ENCODE assay signal across 8 cellular contexts in genomic region chrX:54529559-54530357, GRCh38. TPM values are rescaled to one million over a fixed set of nuclear protein-coding genes. Genes with fewer than 3 reads are reported as not detected.
A peak's percentile ranks its signal among the peaks of the same experiment; 100 is the strongest.
DNase-seq lines count a peak whose midpoint lies in the region; ATAC-seq, FAIRE-seq and TF ChIP-seq lines count a peak whose summit lies in the region.

Gene GNL3L (plus strand): TSS chrX:54530219. CDS start chrX:54532567, 2,348 bp downstream.

- ATAC-seq in GM18873 (IDR thresholded peaks at IDR 0.05; ENCODE audit: low FRiP score, unreplicated experiment) (peak; percentile 76), HG03139 (IDR thresholded peaks at IDR 0.05; ENCODE audit: unreplicated experiment) (peak; percentile 83)

- intact Hi-C loops in A673 (cut with micrococcal nuclease; ENCODE audit: unreplicated experiment) (loop anchor here (2.0 kb wide), 1 partner anchor 35 kb away; no protein-coding TSS in a partner anchor), breast epithelium (cut with DNase I; ENCODE audit: low total_unique reads) (no loop called here)

- peak within 1 kb of the TSS; percentile 80 for H3K27ac ChIP-seq in A673 (ENCODE audit: low read depth, low read length, poor library complexity, severe bottlenecking)
- H3K27ac ChIP-seq in VCaP = peak within 1 kb of the TSS; percentile 92
- H3K27ac ChIP-seq in breast epithelium = peak within 1 kb of the TSS; percentile 76 to 93
- peak within 1 kb of the TSS in 1 of 2 donors; percentile 91 for H3K27ac ChIP-seq in small intestine (ENCODE audit: low read depth in 1 of 2, low read length in 1 of 2)

- H3K27me3 ChIP-seq in A673 (replicated peaks; ENCODE audit: insufficient read depth, low read depth, low read length, poor library complexity) (no peaks in the 10 kb centered on the region), breast epithelium (peaks cover 0 to 16% of the 10 kb centered on the region in 2 donors), small intestine (ENCODE audit: control insufficient read depth in 2 of 2, insufficient read depth in 2 of 2, low read length in 2 of 2) (no peaks in the 10 kb centered on the region)

- DNase-seq in A673 (ENCODE audit: low spot score) = peak; percentile 88
- DNase-seq in NCI-H2196 treated with DMSO at 0.1 percent for 48 hours (lab: John Stamatoyannopoulos, UW; ENCODE audit: unreplicated experiment) = peak; percentile 73
- peak; percentile 81 to 83 for DNase-seq in breast epithelium (ENCODE audit: low spot score in 2 of 2)
- peak; percentile 84 for DNase-seq in iPS-NIHi7 (ENCODE audit: extremely low spot score)
- DNase-seq in small intestine = peak; percentile 85

- TF ChIP-seq CTCF in A673 (conservative IDR thresholded peaks at IDR 0.05; ENCODE audit: low read depth, low read length) (no peak), VCaP (conservative IDR thresholded peaks at IDR 0.05) (no peak), breast epithelium (IDR thresholded peaks at IDR 0.05) (no peak)

- peak within 1 kb of the TSS; percentile 73 for H3K4me3 ChIP-seq in A673 (ENCODE audit: low read depth, low read length, poor library complexity, severe bottlenecking)
- peak within 1 kb of the TSS; percentile 65 to 80 (median 73) for H3K4me3 ChIP-seq in breast epithelium
- peak within 1 kb of the TSS; percentile 41 to 63 for H3K4me3 ChIP-seq in small intestine (ENCODE audit: low read depth in 1 of 2, low read length in 2 of 2)

- BruUV-seq in A673 (replicated peaks; lab: Mats Ljungman, UMichigan) = TSS peak; percentile 94

- 3 to 37% (median 18%) methylated on average over 28 to 36 of the region's 50 CpGs for WGBS in small intestine, 3 donors

- FAIRE-seq in small intestine (lab: Jason Lieb, UNC) = no peak

- POLR2A ChIA-PET in A673 (lab: Charles Lee; ENCODE audit: low non-redundant PET) = interaction anchor here (0.7 kb wide), 1 partner anchor 56 kb away, joined by 3 read pairs; no protein-coding TSS in a partner anchor

- H3K4me1 ChIP-seq in A673 (ENCODE audit: insufficient read depth, low read length, poor library complexity, severe bottlenecking) (peaks cover 3% of the 10 kb centered on the region), breast epithelium (no peaks in the 10 kb centered on the region), small intestine (ENCODE audit: control insufficient read depth in 2 of 2, insufficient read depth in 1 of 2, low read depth in 1 of 2, low read length in 1 of 2) (no peaks in the 10 kb centered on the region)

- CTCF ChIA-PET in A673 (lab: Charles Lee) = interaction anchor here (0.6 kb wide), 1 partner anchor 649 kb away, joined by 3 read pairs; no protein-coding TSS in a partner anchor

- TF ChIP-seq POLR2A in breast epithelium (IDR thresholded peaks at IDR 0.05) = no peak

- H3K36me3 ChIP-seq in A673 (ENCODE audit: insufficient read depth, low read length, poor library complexity, severe bottlenecking) (peaks cover 11% of the 10 kb centered on the region), breast epithelium (no peaks in the 10 kb centered on the region), small intestine (ENCODE audit: control insufficient read depth in 2 of 2, insufficient read depth in 2 of 2, low read length in 2 of 2) (no peaks in the 10 kb centered on the region)

- H3K9me3 ChIP-seq in A673 (ENCODE audit: low read depth, low read length, poor library complexity, severe bottlenecking) = peaks cover 9% of the 10 kb centered on the region
- H3K9me3 ChIP-seq in breast epithelium = no peaks in the 10 kb centered on the region
- H3K9me3 ChIP-seq in small intestine (ENCODE audit: control insufficient read depth, low read depth) = no peaks in the 10 kb centered on the region

RNA-seq across cellular contexts. Expression of gene GNL3L, which starts in this region (rescaled TPM):
- total RNA-seq in A673 (2021) = 71.8 and 89.3 TPM in 2 replicates
- 10 to 100 TPM; 21.6 to 35.4 (median 26.5) TPM for total RNA-seq in breast epithelium
- polyA plus RNA-seq in small intestine = 10 to 100 TPM in 1 of 3 donors, 1 to 10 TPM in 2; 4.3 to 11.9 (median 6.3) TPM
